32 cellular contexts compared by ENCODE assay signal in the genomic region with DNA sequence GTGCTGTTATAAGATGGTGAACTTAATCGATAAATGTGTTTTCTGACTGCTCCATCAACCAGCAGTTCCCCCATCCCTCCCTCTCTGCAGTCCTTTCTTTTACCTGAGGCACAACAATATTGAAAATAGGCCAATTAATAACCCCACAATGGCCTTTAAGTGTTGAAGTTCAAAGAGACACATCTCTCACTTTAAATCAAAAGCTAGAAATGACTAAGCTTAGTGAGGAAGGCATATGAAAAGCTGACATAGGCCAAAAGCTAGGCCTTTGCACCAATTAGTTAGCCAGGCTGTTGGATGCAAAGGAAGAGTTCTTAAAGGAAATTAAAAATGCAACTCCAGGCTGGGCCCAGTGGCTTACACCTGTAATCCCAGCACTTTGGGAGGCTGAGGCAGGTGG.
"Had no signal": no experiment of that assay in that cellular context is flagged by ENCODE, and none has a peak within 500 bp of the region (broad histone marks: within the 10 kb centered on the region; RNA-seq: fewer than 3 reads in every experiment).

No MANE protein-coding gene starts in this region.

- ATAC-seq: activated CD4-positive, alpha-beta T cell treated with anti-CD3 and anti-CD28 coated beads for 36 hours; activated CD8-positive, alpha-beta memory T cell treated with anti-CD3 and anti-CD28 coated beads, Interleukin-2, amount 10 ng/mL, durations not matched to agents 7 days and 5 days; activated naive CD8-positive, alpha-beta T cell treated with anti-CD3 and anti-CD28 coated beads, Interleukin-2, amount 50 U/mL, for 24 hours; body of pancreas; gastroesophageal sphincter; heart right ventricle had no signal

- H3K27me3 ChIP-seq: adrenal gland, body of pancreas, esophagus squamous epithelium, gastroesophageal sphincter, heart right ventricle, hepatocyte had no signal

- H3K4me3 Mint-ChIP-seq: activated CD4-positive, alpha-beta memory T cell treated with anti-CD3 and anti-CD28 coated beads, Interleukin-2, amount 10 ng/mL, durations not matched to agents 7 days and 5 days; activated CD4-positive, alpha-beta T cell treated with anti-CD3 and anti-CD28 coated beads for 36 hours; activated CD4-positive, alpha-beta T cell treated with anti-CD3 and anti-CD28 coated beads, Interleukin-2, amount 10 ng/mL, durations not matched to agents 24 days and 14 days; activated CD8-positive, alpha-beta memory T cell treated with anti-CD3 and anti-CD28 coated beads, Interleukin-2, amount 10 ng/mL, durations not matched to agents 7 days and 5 days; activated naive CD4-positive, alpha-beta T cell treated with anti-CD3 and anti-CD28 coated beads for 36 hours; activated naive CD4-positive, alpha-beta T cell treated with anti-CD3 and anti-CD28 coated beads, Interleukin-2, amount 50 U/mL, for 24 hours; activated naive CD8-positive, alpha-beta T cell treated with anti-CD3 and anti-CD28 coated beads for 36 hours; activated naive CD8-positive, alpha-beta T cell treated with anti-CD3 and anti-CD28 coated beads, Interleukin-2, amount 50 U/mL, for 24 hours; activated T-helper 1 cell treated with anti-CD3 and anti-CD28 coated beads, Interleukin-12 subunit alpha, Interleukin-12 subunit beta, Interleukin-2, Interleukin-4 antibody, amounts not matched to agents 30 ng/mL and 10 ng/mL and 1 ng/mL, durations not matched to agents 14 hours and 24 hours and 36 hours had no signal

- H3K4me3 ChIP-seq: adrenal gland, body of pancreas, esophagus squamous epithelium, gastroesophageal sphincter, heart right ventricle, hepatocyte had no signal

- H3K9me3 ChIP-seq: adrenal gland, body of pancreas, esophagus squamous epithelium, gastroesophageal sphincter, heart right ventricle had no signal

- H3K9me3 Mint-ChIP-seq: activated CD4-positive, alpha-beta memory T cell treated with anti-CD3 and anti-CD28 coated beads, Interleukin-2, amount 10 ng/mL, durations not matched to agents 7 days and 5 days; activated CD4-positive, alpha-beta T cell treated with anti-CD3 and anti-CD28 coated beads, Interleukin-2, amount 10 ng/mL, durations not matched to agents 24 days and 14 days; activated naive CD4-positive, alpha-beta T cell treated with anti-CD3 and anti-CD28 coated beads for 36 hours; activated naive CD4-positive, alpha-beta T cell treated with anti-CD3 and anti-CD28 coated beads, Interleukin-2, amount 50 U/mL, for 24 hours; activated naive CD8-positive, alpha-beta T cell treated with anti-CD3 and anti-CD28 coated beads for 36 hours; activated naive CD8-positive, alpha-beta T cell treated with anti-CD3 and anti-CD28 coated beads, Interleukin-2, amount 50 U/mL, for 24 hours; activated T-helper 1 cell treated with anti-CD3 and anti-CD28 coated beads, Interleukin-12 subunit alpha, Interleukin-12 subunit beta, Interleukin-2, Interleukin-4 antibody, amounts not matched to agents 30 ng/mL and 10 ng/mL and 1 ng/mL, durations not matched to agents 14 hours and 24 hours and 36 hours; activated T-helper 2 cell treated with anti-CD3 and anti-CD28 coated beads, Interferon-gamma antibody, Interleukin-2, Interleukin-4, amounts not matched to agents 10 μg/mL and 5 μg/mL and 100 μg/mL, durations not matched to agents 14 hours and 24 hours and 36 hours had no signal

- H3K4me1 Mint-ChIP-seq: activated CD4-positive, alpha-beta T cell treated with anti-CD3 and anti-CD28 coated beads for 36 hours; activated CD4-positive, alpha-beta T cell treated with anti-CD3 and anti-CD28 coated beads, Interleukin-2, amount 10 ng/mL, durations not matched to agents 24 days and 14 days; activated naive CD4-positive, alpha-beta T cell treated with anti-CD3 and anti-CD28 coated beads, Interleukin-2, amount 50 U/mL, for 24 hours; activated naive CD8-positive, alpha-beta T cell treated with anti-CD3 and anti-CD28 coated beads, Interleukin-2, amount 50 U/mL, for 24 hours had no signal

- DNase-seq: activated CD4-positive, alpha-beta memory T cell treated with anti-CD3 and anti-CD28 coated beads, Interleukin-2, amount 10 ng/mL, durations not matched to agents 7 days and 5 days; activated CD4-positive, alpha-beta T cell treated with anti-CD3 and anti-CD28 coated beads for 36 hours; activated CD4-positive, alpha-beta T cell treated with anti-CD3 and anti-CD28 coated beads, Interleukin-2, amount 10 ng/mL, durations not matched to agents 24 days and 14 days; activated CD4-positive, alpha-beta T cell treated with anti-CD3 and anti-CD28 coated beads, Interleukin-2, amount 50 U/mL, for 4 hours; activated CD4-positive, CD25-positive, alpha-beta regulatory T cell; activated CD4-positive, CD25-positive, alpha-beta regulatory T cell treated with anti-CD3 and anti-CD28 coated beads, Interleukin-2, amount 50 U/mL, for 72 hours; activated CD8-positive, alpha-beta memory T cell treated with anti-CD3 and anti-CD28 coated beads, Interleukin-2, amount 10 ng/mL, durations not matched to agents 7 days and 5 days; activated CD8-positive, alpha-beta memory T cell treated with anti-CD3 and anti-CD28 coated beads, Interleukin-2, amount 50 U/mL, for 4 hours; activated effector memory CD4-positive, alpha-beta T cell treated with anti-CD3 and anti-CD28 coated beads, Interleukin-2, amount 50 U/mL, for 16 hours; activated naive CD4-positive, alpha-beta T cell treated with anti-CD3 and anti-CD28 coated beads for 36 hours; activated naive CD8-positive, alpha-beta T cell treated with anti-CD3 and anti-CD28 coated beads for 36 hours; activated naive CD8-positive, alpha-beta T cell treated with anti-CD3 and anti-CD28 coated beads, Interleukin-2, amount 50 U/mL, for 24 hours; activated T-cell treated with anti-CD3 and anti-CD28 coated beads, Interleukin-2, amount 50 U/mL, for 1 hour; activated T-cell treated with anti-CD3 and anti-CD28 coated beads, Interleukin-2, amount 50 U/mL, for 48 hours; adrenal gland; amygdala; aorta; body of pancreas; caudate nucleus; effector CD8-positive, alpha-beta T cell; esophagus squamous epithelium; foreskin melanocyte; heart right ventricle had no signal

- H2AFZ ChIP-seq: hepatocyte had no signal

- H3K4me2 ChIP-seq: hepatocyte had no signal

- H3K4me1 ChIP-seq: adrenal gland, body of pancreas, esophagus squamous epithelium, gastroesophageal sphincter had no signal

- H3K27ac Mint-ChIP-seq: activated CD4-positive, alpha-beta memory T cell treated with anti-CD3 and anti-CD28 coated beads, Interleukin-2, amount 10 ng/mL, durations not matched to agents 7 days and 5 days; activated CD4-positive, alpha-beta T cell treated with anti-CD3 and anti-CD28 coated beads for 36 hours; activated CD4-positive, alpha-beta T cell treated with anti-CD3 and anti-CD28 coated beads, Interleukin-2, amount 10 ng/mL, durations not matched to agents 24 days and 14 days; activated CD8-positive, alpha-beta memory T cell treated with anti-CD3 and anti-CD28 coated beads, Interleukin-2, amount 10 ng/mL, durations not matched to agents 7 days and 5 days; activated naive CD4-positive, alpha-beta T cell treated with anti-CD3 and anti-CD28 coated beads for 36 hours; activated naive CD4-positive, alpha-beta T cell treated with anti-CD3 and anti-CD28 coated beads, Interleukin-2, amount 50 U/mL, for 24 hours; activated naive CD8-positive, alpha-beta T cell treated with anti-CD3 and anti-CD28 coated beads for 36 hours; activated naive CD8-positive, alpha-beta T cell treated with anti-CD3 and anti-CD28 coated beads, Interleukin-2, amount 50 U/mL, for 24 hours; activated T-helper 1 cell treated with anti-CD3 and anti-CD28 coated beads, Interleukin-12 subunit alpha, Interleukin-12 subunit beta, Interleukin-2, Interleukin-4 antibody, amounts not matched to agents 30 ng/mL and 10 ng/mL and 1 ng/mL, durations not matched to agents 14 hours and 24 hours and 36 hours; activated T-helper 2 cell treated with anti-CD3 and anti-CD28 coated beads, Interferon-gamma antibody, Interleukin-2, Interleukin-4, amounts not matched to agents 10 μg/mL and 5 μg/mL and 100 μg/mL, durations not matched to agents 14 hours and 24 hours and 36 hours had no signal

- H3K79me2 ChIP-seq: hepatocyte had no signal

- H3K27me3 Mint-ChIP-seq: activated CD4-positive, alpha-beta memory T cell treated with anti-CD3 and anti-CD28 coated beads, Interleukin-2, amount 10 ng/mL, durations not matched to agents 7 days and 5 days; activated CD4-positive, alpha-beta T cell treated with anti-CD3 and anti-CD28 coated beads for 36 hours; activated CD4-positive, alpha-beta T cell treated with anti-CD3 and anti-CD28 coated beads, Interleukin-2, amount 10 ng/mL, durations not matched to agents 24 days and 14 days; activated naive CD4-positive, alpha-beta T cell treated with anti-CD3 and anti-CD28 coated beads, Interleukin-2, amount 50 U/mL, for 24 hours; activated naive CD8-positive, alpha-beta T cell treated with anti-CD3 and anti-CD28 coated beads for 36 hours; activated naive CD8-positive, alpha-beta T cell treated with anti-CD3 and anti-CD28 coated beads, Interleukin-2, amount 50 U/mL, for 24 hours had no signal

- H3K36me3 ChIP-seq: adrenal gland had no signal

- FAIRE-seq: colon, endometrium, endothelial cell of umbilical vein had no signal

- H3K27ac ChIP-seq: adrenal gland, body of pancreas, epithelial cell of prostate, esophagus squamous epithelium, gastroesophageal sphincter, heart right ventricle, hepatocyte had no signal

- H3K36me3 Mint-ChIP-seq: activated CD8-positive, alpha-beta memory T cell treated with anti-CD3 and anti-CD28 coated beads, Interleukin-2, amount 10 ng/mL, durations not matched to agents 7 days and 5 days had no signal
